In genomic region chr16:50015631-50016030, GRCh38 we compare ENCODE assay signal across 22 cellular contexts.
"Had no signal": no experiment of that assay in that cellular context is flagged by ENCODE, and none has a peak within 500 bp of the region (broad histone marks: within the 10 kb centered on the region; RNA-seq: fewer than 3 reads in every experiment).

No MANE protein-coding gene starts in this region.

- DNase-seq: cortex of kidney; effector memory CD8-positive, alpha-beta T cell; erythroblast; esophagus squamous epithelium; mucosa of descending colon; naive thymus-derived CD4-positive, alpha-beta T cell; right lobe of liver; small intestine; stimulated activated CD4-positive, alpha-beta T cell treated with anti-CD3 and anti-CD28 coated beads, Interleukin-15, amount 100 ng/mL, for 24 hours; stimulated activated CD4-positive, alpha-beta T cell treated with anti-CD3 and anti-CD28 coated beads, Interleukin-2, amount 100 ng/mL, for 48 hours; stimulated activated naive CD4-positive, alpha-beta T cell; stimulated activated naive CD8-positive, alpha-beta T cell treated with anti-CD3 and anti-CD28 coated beads, Interleukin-15, amount 100 ng/mL, for 72 hours; transverse colon; upper lobe of right lung; uterus had no signal

- ATAC-seq: effector memory CD8-positive, alpha-beta T cell; mucosa of descending colon; naive thymus-derived CD4-positive, alpha-beta T cell; right lobe of liver; stimulated activated naive CD8-positive, alpha-beta T cell treated with anti-CD3 and anti-CD28 coated beads, Interleukin-15, amount 100 ng/mL, for 72 hours; upper lobe of right lung had no signal

- H3K36me3 ChIP-seq: esophagus squamous epithelium, neural progenitor cell, right lobe of liver, suprapubic skin, transverse colon, upper lobe of right lung, uterus had no signal

- H3K4me2 ChIP-seq: neural progenitor cell had no signal

- H3K27me3 ChIP-seq: esophagus squamous epithelium, neural progenitor cell, right lobe of liver, suprapubic skin, transverse colon, upper lobe of right lung, uterus had no signal

- H3K9me3 ChIP-seq: esophagus squamous epithelium, mucosa of descending colon, right lobe of liver, suprapubic skin, transverse colon, upper lobe of right lung, uterus had no signal

- H3K27ac ChIP-seq: esophagus squamous epithelium, neural progenitor cell, parathyroid adenoma, right lobe of liver, suprapubic skin, transverse colon, upper lobe of right lung, uterus had no signal

- H2AFZ ChIP-seq: neural progenitor cell, parathyroid adenoma had no signal

- H3K4me1 ChIP-seq: esophagus squamous epithelium, neural progenitor cell, parathyroid adenoma, right lobe of liver, suprapubic skin, transverse colon, upper lobe of right lung, uterus had no signal

- FAIRE-seq: endometrium, frontal cortex, keratinocyte, small intestine had no signal

- H3K9ac ChIP-seq: neural progenitor cell, parathyroid adenoma had no signal

- H3K4me3 ChIP-seq: esophagus squamous epithelium, lung, mucosa of descending colon, neural progenitor cell, right lobe of liver, suprapubic skin, transverse colon, upper lobe of right lung, uterus had no signal
